2 cellular contexts compared by ENCODE assay signal in genomic region chr10:89547853-89548513, GRCh38.
TF ChIP-seq lines count a peak whose summit lies in the region.

No MANE protein-coding gene starts in this region.

TF ChIP-seq in GM23338, 12 proteins besides CTCF, POLR2A, EP300 and RAD21 (continued from another document):
- TF ChIP-seq REST (IDR thresholded peaks at IDR 0.05; ENCODE audit: unreplicated experiment): no peak

TF ChIP-seq in liver, 16 proteins besides CTCF, POLR2A, EP300 and RAD21:
- TF ChIP-seq REST (IDR thresholded peaks at IDR 0.05): no peak
- TF ChIP-seq FOXA2 (IDR thresholded peaks at IDR 0.05): no peak
- TF ChIP-seq GABPA (IDR thresholded peaks at IDR 0.05 in 1 of 2, conservative IDR thresholded peaks at IDR 0.05 in 1 of 2): no peak
- no peak for TF ChIP-seq TAF1 (conservative IDR thresholded peaks at IDR 0.05)
- TF ChIP-seq JUND (IDR thresholded peaks at IDR 0.05): peak; percentile 32 to 53
- peak; percentile 36 for TF ChIP-seq ZBTB33 (IDR thresholded peaks at IDR 0.05)
- no peak for TF ChIP-seq MAX (IDR thresholded peaks at IDR 0.05)
- no peak for TF ChIP-seq HNF4G (IDR thresholded peaks at IDR 0.05)
- no peak for TF ChIP-seq ATF3 (IDR thresholded peaks at IDR 0.05)
- peak; percentile 59 to 62 for TF ChIP-seq RXRA (IDR thresholded peaks at IDR 0.05)
- peak; percentile 64 to 74 for TF ChIP-seq HNF4A (conservative IDR thresholded peaks at IDR 0.05)
- peak; percentile 61 for TF ChIP-seq NR2F2 (IDR thresholded peaks at IDR 0.05)
- TF ChIP-seq YY1 (IDR thresholded peaks at IDR 0.05): no peak
- TF ChIP-seq EGR1 (IDR thresholded peaks at IDR 0.05; ENCODE audit: low read depth in 2 of 2): no peak
- TF ChIP-seq SP1 (IDR thresholded peaks at IDR 0.05): peak; percentile 60
- no peak for TF ChIP-seq FOXA1 (IDR thresholded peaks at IDR 0.05)
